12 cellular contexts compared by ENCODE assay signal in genomic region chr17:2263183-2263954, GRCh38. TPM values are rescaled to one million over a fixed set of nuclear protein-coding genes. Genes with fewer than 3 reads are reported as not detected.
DNase-seq lines count a peak whose midpoint lies in the region; ATAC-seq and TF ChIP-seq lines count a peak whose summit lies in the region.
"Had no signal": no experiment of that assay in that cellular context is flagged by ENCODE, and none has a peak within 500 bp of the region (broad histone marks: within the 10 kb centered on the region; RNA-seq: fewer than 3 reads in every experiment).

No MANE protein-coding gene starts in this region.

- intact Hi-C loops in adrenal gland (cut with DNase I) = no loop called here

- H2AFZ ChIP-seq in ACC112 (ENCODE audit: low read length, unreplicated experiment) = no peak overlapping the region

- peak overlapping the region; percentile 90 for H3K4me3 Mint-ChIP-seq in natural killer cell treated with Interleukin-12 subunit alpha and Interleukin-12 subunit beta and Interleukin-15 and Interleukin-18, amount 100 ng/mL, for 72 hours

- H3K27ac Mint-ChIP-seq in natural killer cell treated with Interleukin-12 subunit alpha and Interleukin-12 subunit beta and Interleukin-15 and Interleukin-18, amount 100 ng/mL, for 72 hours = peak overlapping the region; percentile 95 to 97

- H3K4me1 Mint-ChIP-seq in natural killer cell treated with Interleukin-12 subunit alpha and Interleukin-12 subunit beta and Interleukin-15 and Interleukin-18, amount 100 ng/mL, for 72 hours (ENCODE audit: low read depth in 2 of 2) = peaks cover 80 to 86% of the 10 kb centered on the region in 2 donors

- no peak for TF ChIP-seq CTCF in coronary artery (IDR thresholded peaks at IDR 0.05)
- TF ChIP-seq CTCF in adrenal gland (IDR thresholded peaks at IDR 0.05) = no peak

- H3K36me3 ChIP-seq in ACC112 (ENCODE audit: insufficient read depth, low read length) (no peaks in the 10 kb centered on the region), SK-N-MC (ENCODE audit: insufficient read depth, low read length) (peaks cover 4% of the 10 kb centered on the region; the same call in 1 of the 2 replicates), adrenal gland (replicated peaks in 1 of 2) (no peaks in the 10 kb centered on the region)

- H3K27ac ChIP-seq in ACC112 (ENCODE audit: low read depth, low read length) (peak overlapping the region; percentile 82), SK-N-MC (peak overlapping the region; percentile 40; the same call in 1 of the 2 replicates), coronary artery (peak overlapping the region; percentile 3 to 48), adrenal gland (peak overlapping the region in 1 of 5 donors; percentile 27)
- H3K27ac ChIP-seq: C4-2B, HL-60, neutrophil had no signal

- H3K4me1 ChIP-seq in ACC112 (ENCODE audit: control insufficient read depth, insufficient read depth, low read length, unreplicated experiment) (peaks cover 30% of the 10 kb centered on the region), adrenal gland (replicated peaks in 1 of 2) (peaks cover 5 to 12% of the 10 kb centered on the region in 2 donors)

- H3K9me3 ChIP-seq in SK-N-MC (ENCODE audit: low read depth, low read length) (no peaks in the 10 kb centered on the region), adrenal gland (replicated peaks in 1 of 3) (no peaks in the 10 kb centered on the region)
- H3K9me3 ChIP-seq: neutrophil had no signal

- H3K9me3 Mint-ChIP-seq in natural killer cell treated with Interleukin-12 subunit alpha and Interleukin-12 subunit beta and Interleukin-15 and Interleukin-18, amount 100 ng/mL, for 72 hours = peaks cover 3% of the 10 kb centered on the region

- DNase-seq in SK-N-MC (ENCODE audit: low read depth, low spot score) = no peak
- DNase-seq in coronary artery (ENCODE audit: low spot score) = no peak
- no peak for DNase-seq in natural killer cell treated with Interleukin-12 subunit alpha and Interleukin-12 subunit beta and Interleukin-15 and Interleukin-18, amount 100 ng/mL, for 72 hours (ENCODE audit: low spot score)
- no peak for DNase-seq in NCI-H1694 (lab: John Stamatoyannopoulos, UW)
- no peak for DNase-seq in adrenal gland
- DNase-seq in NCI-H187 (lab: John Stamatoyannopoulos, UW) = no peak
- DNase-seq: NCI-H524 treated with DMSO at 0.1 percent for 48 hours had no signal

- no peak overlapping the region for H3K9ac ChIP-seq in SK-N-MC (ENCODE audit: insufficient read length)

- no peak for TF ChIP-seq POLR2A in adrenal gland (IDR thresholded peaks at IDR 0.05)

- H3K36me3 Mint-ChIP-seq in natural killer cell treated with Interleukin-12 subunit alpha and Interleukin-12 subunit beta and Interleukin-15 and Interleukin-18, amount 100 ng/mL, for 72 hours = peaks cover 16% of the 10 kb centered on the region

- H3K79me2 ChIP-seq in ACC112 (ENCODE audit: control insufficient read depth, insufficient read depth, low read length, unreplicated experiment) = peaks cover 13% of the 10 kb centered on the region

- ATAC-seq in natural killer cell treated with Interleukin-12 subunit alpha and Interleukin-12 subunit beta and Interleukin-15 and Interleukin-18, amount 100 ng/mL, for 72 hours = no peak
- ATAC-seq in GM21367 (IDR thresholded peaks at IDR 0.05; ENCODE audit: unreplicated experiment) = no peak

- H3K4me3 ChIP-seq in ACC112 (ENCODE audit: low read depth, low read length) (peak overlapping the region; percentile 19), SK-N-MC (no peak overlapping the region), coronary artery (no peak overlapping the region), adrenal gland (no peak overlapping the region)

- no peaks in the 10 kb centered on the region for H3K27me3 Mint-ChIP-seq in natural killer cell treated with Interleukin-12 subunit alpha and Interleukin-12 subunit beta and Interleukin-15 and Interleukin-18, amount 100 ng/mL, for 72 hours

- H3K27me3 ChIP-seq in ACC112 (ENCODE audit: insufficient read depth, low read length) (no peaks in the 10 kb centered on the region), adrenal gland (no peaks in the 10 kb centered on the region)
- H3K27me3 ChIP-seq: neutrophil had no signal

- 81 to 97% (median 87%) methylated on average over 6 of the region's 6 CpGs for WGBS in adrenal gland, 4 donors

RNA-seq across cellular contexts. Expression of gene SMG6, which starts 40.2 kb away (rescaled TPM):
- total RNA-seq in natural killer cell treated with Interleukin-12 subunit alpha and Interleukin-12 subunit beta and Interleukin-15 and Interleukin-18, amount 100 ng/mL, for 72 hours = 10 to 100 TPM; 33.6 to 74.7 TPM
- 10 to 100 TPM; 35.6 to 85.1 (median 50.5) TPM for total RNA-seq in adrenal gland
- 10 to 100 TPM; 37.6 to 46.3 (median 44.0) TPM for polyA plus RNA-seq in adrenal gland

RNA-seq across cellular contexts. Expression of gene SRR, which starts 40.4 kb away (rescaled TPM):
- total RNA-seq in natural killer cell treated with Interleukin-12 subunit alpha and Interleukin-12 subunit beta and Interleukin-15 and Interleukin-18, amount 100 ng/mL, for 72 hours = 10 to 100 TPM; 19.8 to 21.3 TPM
- 10 to 100 TPM in 7 of 8 donors, 1 to 10 TPM in 1; 9.3 to 58.6 (median 19.7) TPM for total RNA-seq in adrenal gland
- polyA plus RNA-seq in adrenal gland = 10 to 100 TPM in 1 of 3 donors, 1 to 10 TPM in 2; 3.8 to 18.0 (median 4.3) TPM
